Comparison of ENCODE assay signal across 9 cellular contexts in the genomic region with DNA sequence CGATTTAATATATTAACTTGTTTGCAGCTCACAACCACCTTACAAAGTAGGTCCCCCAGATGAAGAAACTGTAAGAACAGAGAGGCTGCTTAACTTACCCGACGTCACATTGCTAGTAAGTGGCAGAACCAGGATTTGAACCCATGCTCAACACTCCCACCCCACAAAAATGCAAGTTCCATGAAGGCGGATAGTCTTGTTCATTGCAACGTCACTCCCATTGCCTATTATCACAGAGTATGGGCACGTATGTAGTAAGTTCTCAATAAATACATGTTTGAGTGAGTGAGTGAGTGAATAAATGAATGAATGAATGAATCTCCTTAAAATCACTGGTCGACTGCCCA. TPM values are rescaled to one million over a fixed set of nuclear protein-coding genes. Genes with fewer than 3 reads are reported as not detected.
DNase-seq lines count a peak whose midpoint lies in the region; ATAC-seq and TF ChIP-seq lines count a peak whose summit lies in the region.
"Had no signal": no experiment of that assay in that cellular context is flagged by ENCODE, and none has a peak within 500 bp of the region (broad histone marks: within the 10 kb centered on the region; RNA-seq: fewer than 3 reads in every experiment).

No MANE protein-coding gene starts in this region.

- H3K27me3 ChIP-seq in heart left ventricle (no peaks in the 10 kb centered on the region), body of pancreas (no peaks in the 10 kb centered on the region), mesenchymal stem cell (ENCODE audit: control insufficient read depth in 1 of 2, insufficient read depth in 1 of 2, low read length in 2 of 2) (peaks cover 0 to 4% of the 10 kb centered on the region in 2 experiments), vagina (no peaks in the 10 kb centered on the region)

- H2BK5ac ChIP-seq in mesenchymal stem cell (ENCODE audit: low read depth, low read length, poor library complexity, severe bottlenecking): no peak overlapping the region

- 44 to 48% (median 45%) methylated on average over 7 of the region's 7 CpGs for WGBS in heart left ventricle, 4 donors
- 34 to 40% methylated on average over 7 of the region's 7 CpGs for WGBS in body of pancreas, 2 donors
- WGBS in mesenchymal stem cell: 59% methylated on average over 5 of the region's 7 CpGs

- no peak overlapping the region for H4K91ac ChIP-seq in mesenchymal stem cell (ENCODE audit: low read length)

- H3K9ac ChIP-seq in mesenchymal stem cell (ENCODE audit: low read length): peak overlapping the region; percentile 82

- ATAC-seq in heart left ventricle: no peak
- no peak for ATAC-seq in left ventricle myocardium superior
- no peak for ATAC-seq in body of pancreas
- ATAC-seq in HG02588 (IDR thresholded peaks at IDR 0.05; ENCODE audit: unreplicated experiment): no peak

- no peak overlapping the region for H4K8ac ChIP-seq in mesenchymal stem cell (ENCODE audit: low read length)

- H3K14ac ChIP-seq in mesenchymal stem cell (ENCODE audit: low read length in 2 of 2): no peak overlapping the region

- peak overlapping the region; percentile 28 to 93 (median 82) for H3K27ac ChIP-seq in heart left ventricle
- H3K27ac ChIP-seq in body of pancreas: peak overlapping the region in 3 of 4 donors; percentile 63 to 83 (median 71)
- no peak overlapping the region for H3K27ac ChIP-seq in mesenchymal stem cell (ENCODE audit: low read length, poor library complexity, severe bottlenecking)
- peak overlapping the region; percentile 90 for H3K27ac ChIP-seq in vagina

- intact Hi-C loops in heart left ventricle (cut with DNase I): loop anchor here in 9 of 10 donors (2.0 to 10.0 kb wide), 6 partner anchors 36 to 953 kb away; no protein-coding TSS in a partner anchor
- intact Hi-C loops in left ventricle myocardium superior (cut with micrococcal nuclease): loop anchor here (10.0 kb wide), 1 partner anchor 63 kb away; no protein-coding TSS in a partner anchor
- intact Hi-C loops in body of pancreas (cut with DNase I): no loop called here
- intact Hi-C loops in vagina (cut with DNase I): no loop called here

- H3K18ac ChIP-seq in mesenchymal stem cell (ENCODE audit: low read depth in 1 of 2, low read length in 2 of 2): no peak overlapping the region

- no peak for DNase-seq in heart left ventricle
- no peak for DNase-seq in left ventricle myocardium superior
- no peak for DNase-seq in body of pancreas
- no peak for DNase-seq in mesenchymal stem cell
- no peak for DNase-seq in vagina (ENCODE audit: extremely low spot score in 2 of 2)
- DNase-seq in SKM-1 treated with dmso at 0.1 percent for 144 hours (lab: John Stamatoyannopoulos, UW; ENCODE audit: unreplicated experiment): no peak
- DNase-seq in SW 1271 (lab: John Stamatoyannopoulos, UW): no peak

- no peak overlapping the region for H2AK5ac ChIP-seq in mesenchymal stem cell (ENCODE audit: low read length, severe bottlenecking)

- H3K4ac ChIP-seq in mesenchymal stem cell (ENCODE audit: low read depth in 1 of 2, low read length in 2 of 2): no peak overlapping the region

- TF ChIP-seq POLR2A in heart left ventricle (IDR thresholded peaks at IDR 0.05): no peak
- TF ChIP-seq POLR2A in body of pancreas (IDR thresholded peaks at IDR 0.05): no peak
- TF ChIP-seq POLR2A in vagina (IDR thresholded peaks at IDR 0.05): no peak

- peak overlapping the region; percentile 27 for H2BK120ac ChIP-seq in mesenchymal stem cell (ENCODE audit: low read depth, low read length)

- no peak overlapping the region for H2BK12ac ChIP-seq in mesenchymal stem cell (ENCODE audit: low read length in 2 of 2)

- peak overlapping the region; percentile 65 to 95 (median 80) for H3K4me3 ChIP-seq in heart left ventricle
- H3K4me3 ChIP-seq in body of pancreas: peak overlapping the region; percentile 63 to 73
- peak overlapping the region; percentile 79 to 88 for H3K4me3 ChIP-seq in mesenchymal stem cell (ENCODE audit: insufficient read depth in 1 of 2, low read depth in 1 of 2, low read length in 2 of 2)
- peak overlapping the region; percentile 69 to 85 for H3K4me3 ChIP-seq in vagina

- H2BK15ac ChIP-seq in mesenchymal stem cell (ENCODE audit: low read depth, poor library complexity, severe bottlenecking): no peak overlapping the region

- H3K4me1 ChIP-seq in heart left ventricle (peaks cover 4 to 59% (median 44%) of the 10 kb centered on the region in 12 donors), body of pancreas (peaks cover 37% of the 10 kb centered on the region), mesenchymal stem cell (ENCODE audit: control insufficient read depth, insufficient read depth, low read depth, low read length) (peaks cover 20% of the 10 kb centered on the region), vagina (peaks cover 63% of the 10 kb centered on the region)

- H3K9me3 ChIP-seq in heart left ventricle (no peaks in the 10 kb centered on the region), body of pancreas (no peaks in the 10 kb centered on the region), mesenchymal stem cell (ENCODE audit: control insufficient read depth, low read length) (no peaks in the 10 kb centered on the region), vagina (no peaks in the 10 kb centered on the region)

- H3K79me1 ChIP-seq in mesenchymal stem cell (replicated peaks; ENCODE audit: low read length, poor library complexity, severe bottlenecking): peaks cover 21% of the 10 kb centered on the region

- H3K23ac ChIP-seq in mesenchymal stem cell (ENCODE audit: low read length in 2 of 2): no peak overlapping the region

- TF ChIP-seq CTCF in heart left ventricle (IDR thresholded peaks at IDR 0.05) (no peak), body of pancreas (IDR thresholded peaks at IDR 0.05) (no peak), vagina (IDR thresholded peaks at IDR 0.05) (no peak)

- H2AFZ ChIP-seq in mesenchymal stem cell (ENCODE audit: low read depth, low read length): no peak overlapping the region

- H3K4me2 ChIP-seq in mesenchymal stem cell (ENCODE audit: low read length, poor library complexity, severe bottlenecking): peak overlapping the region; percentile 75

- H3K36me3 ChIP-seq in heart left ventricle: no peaks in the 10 kb centered on the region
- H3K36me3 ChIP-seq in body of pancreas (replicated peaks in 1 of 2; ENCODE audit: insufficient read depth in 1 of 2, low read depth in 2 of 2): no peaks in the 10 kb centered on the region
- no peaks in the 10 kb centered on the region for H3K36me3 ChIP-seq in mesenchymal stem cell (ENCODE audit: control insufficient read depth in 1 of 2, insufficient read depth in 2 of 2, low read depth in 1 of 2, low read length in 2 of 2)
- no peaks in the 10 kb centered on the region for H3K36me3 ChIP-seq in vagina

RNA-seq across cellular contexts. Expression of gene USP31, which starts 1.1 kb away (rescaled TPM):
- 10 to 100 TPM; 19.1 to 49.9 (median 23.8) TPM for total RNA-seq in heart left ventricle
- 10 to 100 TPM in 1 of 2 donors, 1 to 10 TPM in 1; 9.2 to 48.2 TPM for polyA plus RNA-seq in heart left ventricle
- total RNA-seq in left ventricle myocardium superior: 25.0 TPM
- total RNA-seq in body of pancreas: 1 to 10 TPM; 5.2 to 8.6 TPM
- polyA plus RNA-seq in mesenchymal stem cell (2013, experiment 1 of 2): 5.5 TPM
- 5.0 TPM for polyA plus RNA-seq in mesenchymal stem cell (2013, experiment 2 of 2)
- 32.2 TPM for total RNA-seq in vagina

RNA-seq across cellular contexts. Expression of gene SCNN1G, which starts 34.4 kb away (rescaled TPM):
- under 1 TPM in 3 of 9 donors, not detected in 6; 0.08 to 0.20 (median 0.16) TPM for total RNA-seq in heart left ventricle
- polyA plus RNA-seq in heart left ventricle: under 1 TPM in 1 of 2 donors, not detected in 1; 0.03 TPM
- total RNA-seq in left ventricle myocardium superior: 0.12 TPM
- total RNA-seq in body of pancreas: 1 to 10 TPM in 1 of 2 donors, under 1 TPM in 1; 0.26 to 1.6 TPM
- not detected for polyA plus RNA-seq in mesenchymal stem cell (2013, experiment 1 of 2)
- not detected for polyA plus RNA-seq in mesenchymal stem cell (2013, experiment 2 of 2)
- 26.5 TPM for total RNA-seq in vagina
- total RNA-seq: pulmonary artery endothelial cell had no signal

Comparison
In these comparisons a context has a peak if more than half of its experiments do, and no peak if none do; other contexts are left out.
1. RNA of gene SCNN1G, which starts 34.4 kb away (total RNA-seq): 26.5 TPM in vagina (single experiment); 0.26 to 1.6 TPM in body of pancreas, 0.12 TPM in left ventricle myocardium superior (single experiment) and 0.08 to 0.20 TPM in heart left ventricle; every median in the first group is over 10 times any median in the second.
2. intact Hi-C loops: an anchor here in heart left ventricle (2.0 to 10.0 kb wide) and left ventricle myocardium superior (10.0 kb wide); none called in body of pancreas and vagina.
3. Peak in every context shown above with its lines, with median percentiles within 50 percentile points of each other: H3K4me3 ChIP-seq.